In genomic region chr2:46829240-46829970, GRCh38 we compare ENCODE assay signal across 1 cellular context.
TF ChIP-seq lines count a peak whose summit lies in the region.

No MANE protein-coding gene starts in this region.

TF ChIP-seq in HepG2, 621 proteins besides CTCF, POLR2A, EP300 and RAD21 (continued from another document):
- TF ChIP-seq THRA (CRISPR knock-in tag; IDR thresholded peaks at IDR 0.05; ENCODE audit: borderline replicate concordance), result peak; percentile 69; the same call in 1 of the 2 replicates
- peak; percentile 65 for TF ChIP-seq HNF4A (CRISPR knock-in tag; IDR thresholded peaks at IDR 0.05)
- TF ChIP-seq HNF4G (IDR thresholded peaks at IDR 0.05; ENCODE audit: borderline replicate concordance, low read depth, low read length), result peak; percentile 10; the same call in 1 of the 2 replicates
- no peak for TF ChIP-seq HNF4G (CRISPR knock-in tag; IDR thresholded peaks at IDR 0.05; ENCODE audit: borderline replicate concordance, low read depth)
- TF ChIP-seq ZNF564 (CRISPR knock-in tag; IDR thresholded peaks at IDR 0.05), result peak; percentile 67; the same call in 1 of the 2 replicates
- TF ChIP-seq SPEN (CRISPR knock-in tag; IDR thresholded peaks at IDR 0.05; ENCODE audit: low read depth), result no peak
- TF ChIP-seq CEBPG (CRISPR knock-in tag; IDR thresholded peaks at IDR 0.05), result no peak
- TF ChIP-seq RARA (CRISPR knock-in tag; IDR thresholded peaks at IDR 0.05), result 0 out of 2 replicates have a peak, but pooled peaks have one; percentile 17
- 0 out of 2 replicates have a peak, but pooled peaks have one; percentile 15 for TF ChIP-seq SALL1 (CRISPR knock-in tag; IDR thresholded peaks at IDR 0.05)
- TF ChIP-seq ZSCAN20 (CRISPR knock-in tag; IDR thresholded peaks at IDR 0.05; ENCODE audit: borderline replicate concordance), result no peak
- peak; percentile 56; the same call in 1 of the 2 replicates for TF ChIP-seq RXRA (CRISPR knock-in tag; IDR thresholded peaks at IDR 0.05)
- TF ChIP-seq ZNF256 (CRISPR knock-in tag; conservative IDR thresholded peaks at IDR 0.05), result peak; percentile 91
- TF ChIP-seq STAT6 (CRISPR knock-in tag; IDR thresholded peaks at IDR 0.05; ENCODE audit: borderline replicate concordance), result 0 out of 2 replicates have a peak, but pooled peaks have one; percentile 30
